ENCODE assay signal across 1 cellular context in genomic region chr4:140943486-140943885, GRCh38.
TF ChIP-seq lines count a peak whose summit lies in the region.

No MANE protein-coding gene starts in this region.

TF ChIP-seq in IMR-90, 13 proteins besides CTCF, POLR2A, EP300 and RAD21 (continued from another document):
- TF ChIP-seq ELK1 (IDR thresholded peaks at IDR 0.05; ENCODE audit: borderline replicate concordance, low read depth, low read length) (no peak), SMC3 (IDR thresholded peaks at IDR 0.05; ENCODE audit: low read depth, low read length) (no peak), CHD1 (IDR thresholded peaks at IDR 0.05; ENCODE audit: low read depth, low read length) (no peak), RCOR1 (IDR thresholded peaks at IDR 0.05; ENCODE audit: insufficient replicate concordance, low read length) (no peak), CEBPB (IDR thresholded peaks at IDR 0.05; ENCODE audit: low read depth, low read length) (no peak), FOS (IDR thresholded peaks at IDR 0.05; ENCODE audit: low read depth, low read length) (no peak)
